28 cellular contexts compared by ENCODE assay signal in genomic region chr9:132035679-132036078, GRCh38.
"Had no signal": no experiment of that assay in that cellular context is flagged by ENCODE, and none has a peak within 500 bp of the region (broad histone marks: within the 10 kb centered on the region; RNA-seq: fewer than 3 reads in every experiment).

No MANE protein-coding gene starts in this region.

- H3K9me3 Mint-ChIP-seq: natural killer cell; nephron; neural progenitor cell; stimulated activated effector memory CD8-positive, alpha-beta T cell treated with anti-CD3 and anti-CD28 coated beads, Interleukin-12 subunit alpha, Interleukin-12 subunit beta, amount 100 ng/mL, for 72 hours; stimulated activated naive B cell treated with anti-CD40 and anti-IgM and Interleukin-4, amounts not matched to agents 10 μg/mL and 1 μg/mL and 100 μg/mL, for 72 hours; stimulated activated naive CD8-positive, alpha-beta T cell treated with anti-CD3 and anti-CD28 coated beads, Interleukin-15, Interleukin-2, amounts not matched to agents 100 ng/mL and 50 ng/mL, for 24 hours had no signal

- H3K27me3 Mint-ChIP-seq: progenitor cell of endocrine pancreas; stimulated activated naive B cell treated with anti-CD40 and anti-IgM and Interleukin-4, amounts not matched to agents 10 μg/mL and 1 μg/mL and 100 μg/mL, for 72 hours; stimulated activated naive CD8-positive, alpha-beta T cell treated with anti-CD3 and anti-CD28 coated beads, Interleukin-15, Interleukin-2, amounts not matched to agents 100 ng/mL and 50 ng/mL, for 24 hours had no signal

- H3K36me3 Mint-ChIP-seq: natural killer cell; neural progenitor cell; stimulated activated effector memory CD8-positive, alpha-beta T cell treated with anti-CD3 and anti-CD28 coated beads, Interleukin-12 subunit alpha, Interleukin-12 subunit beta, amount 100 ng/mL, for 72 hours had no signal

- ATAC-seq: natural killer cell; right cardiac atrium; right lobe of liver; stimulated activated effector memory CD8-positive, alpha-beta T cell treated with anti-CD3 and anti-CD28 coated beads, Interleukin-12 subunit alpha, Interleukin-12 subunit beta, amount 100 ng/mL, for 72 hours; stimulated activated naive B cell treated with anti-CD40 and anti-IgM and Interleukin-4, amounts not matched to agents 10 μg/mL and 1 μg/mL and 100 μg/mL, for 72 hours had no signal

- H2AFZ ChIP-seq: neural progenitor cell, parathyroid adenoma had no signal

- H3K4me3 ChIP-seq: neural progenitor cell, ovary, psoas muscle, right lobe of liver, sigmoid colon, stomach, suprapubic skin, testis, tibial artery, transverse colon, upper lobe of left lung, vagina had no signal

- H3K4me1 ChIP-seq: neural progenitor cell, parathyroid adenoma, right lobe of liver, suprapubic skin, testis, transverse colon had no signal

- H3K4me3 Mint-ChIP-seq: natural killer cell; nephron; neural progenitor cell; stimulated activated effector memory CD8-positive, alpha-beta T cell treated with anti-CD3 and anti-CD28 coated beads, Interleukin-12 subunit alpha, Interleukin-12 subunit beta, amount 100 ng/mL, for 72 hours; stimulated activated naive B cell treated with anti-CD40 and anti-IgM and Interleukin-4, amounts not matched to agents 10 μg/mL and 1 μg/mL and 100 μg/mL, for 72 hours; stimulated activated naive CD8-positive, alpha-beta T cell treated with anti-CD3 and anti-CD28 coated beads, Interleukin-15, Interleukin-2, amounts not matched to agents 100 ng/mL and 50 ng/mL, for 24 hours had no signal

- H3K9me3 ChIP-seq: ovary, psoas muscle, right lobe of liver, sigmoid colon, stomach, suprapubic skin, testis, tibial artery, transverse colon, upper lobe of left lung, vagina had no signal

- H3K27ac ChIP-seq: neural progenitor cell, ovary, parathyroid adenoma, psoas muscle, right lobe of liver, sigmoid colon, stomach, suprapubic skin, testis, tibial artery, transverse colon, upper lobe of left lung, vagina had no signal

- H3K27me3 ChIP-seq: neural progenitor cell, ovary, right lobe of liver, sigmoid colon, stomach, suprapubic skin, testis, tibial artery, transverse colon, upper lobe of left lung, vagina had no signal

- H3K27ac Mint-ChIP-seq: natural killer cell; nephron; neural progenitor cell; progenitor cell of endocrine pancreas; stimulated activated effector memory CD8-positive, alpha-beta T cell treated with anti-CD3 and anti-CD28 coated beads, Interleukin-12 subunit alpha, Interleukin-12 subunit beta, amount 100 ng/mL, for 72 hours; stimulated activated naive CD8-positive, alpha-beta T cell treated with anti-CD3 and anti-CD28 coated beads, Interleukin-15, Interleukin-2, amounts not matched to agents 100 ng/mL and 50 ng/mL, for 24 hours had no signal

- H3K36me3 ChIP-seq: neural progenitor cell, ovary, right lobe of liver, sigmoid colon, stomach, suprapubic skin, tibial artery, transverse colon, upper lobe of left lung, vagina had no signal

- H3K4me2 ChIP-seq: neural progenitor cell had no signal

- DNase-seq: natural killer cell; occipital lobe; ovary; posterior cingulate gyrus; psoas muscle; right cardiac atrium; right lobe of liver; sigmoid colon; small intestine; stimulated activated CD4-positive, alpha-beta T cell treated with anti-CD3 and anti-CD28 coated beads, Interleukin-15, amount 100 ng/mL, for 24 hours; stimulated activated CD4-positive, alpha-beta T cell treated with anti-CD3 and anti-CD28 coated beads, Interleukin-2, amount 100 ng/mL, for 24 hours; stimulated activated CD4-positive, alpha-beta T cell treated with anti-CD3 and anti-CD28 coated beads, Interleukin-2, amount 100 ng/mL, for 48 hours; stimulated activated CD4-positive, alpha-beta T cell treated with anti-CD3 and anti-CD28 coated beads, Interleukin-4, amount 100 ng/mL, for 24 hours; stimulated activated naive B cell treated with anti-CD40 and anti-IgM and Interleukin-4, amounts not matched to agents 10 μg/mL and 1 μg/mL and 100 μg/mL, for 72 hours; stimulated activated naive CD4-positive, alpha-beta T cell treated with Interleukin-2 at 50 U/mL for 16 hours; stomach; testis; tibial artery; transverse colon; upper lobe of left lung had no signal

- H3K9ac ChIP-seq: neural progenitor cell, parathyroid adenoma had no signal
